In the genomic region with DNA sequence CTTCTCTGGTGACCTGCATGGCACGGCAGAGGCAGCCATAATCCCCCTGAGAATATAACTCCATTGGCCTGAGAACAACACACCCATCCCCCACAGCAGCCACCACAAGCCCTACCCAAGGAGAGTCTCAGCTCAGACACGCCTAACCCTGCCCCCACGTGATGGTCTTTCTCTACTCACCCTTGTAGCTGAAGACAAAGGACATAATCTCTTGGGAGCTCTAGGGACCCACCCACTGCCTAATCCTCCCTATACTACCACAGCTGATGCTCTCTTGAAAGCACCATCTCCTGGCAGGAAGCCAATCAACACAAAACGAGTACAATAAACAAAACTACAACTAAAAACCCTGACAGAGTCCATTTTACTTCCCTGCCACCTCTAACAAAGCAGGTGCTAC, we compare ENCODE assay signal across 24 cellular contexts. TPM values are rescaled to one million over a fixed set of nuclear protein-coding genes. Genes with fewer than 3 reads are reported as not detected.
DNase-seq lines count a peak whose midpoint lies in the region; FAIRE-seq lines count a peak whose summit lies in the region.
"Had no signal": no experiment of that assay in that cellular context is flagged by ENCODE, and none has a peak within 500 bp of the region (broad histone marks: within the 10 kb centered on the region; RNA-seq: fewer than 3 reads in every experiment).

No MANE protein-coding gene starts in this region.

- intact Hi-C loops in activated CD4-positive, alpha-beta memory T cell treated with anti-CD3 and anti-CD28 coated beads for 36 hours (cut with micrococcal nuclease): no loop called here

- POLR2A ChIA-PET in activated CD4-positive, alpha-beta memory T cell treated with anti-CD3 and anti-CD28 coated beads for 36 hours (lab: Charles Lee): no interaction called here

- peak; percentile 24 for DNase-seq in COR-L47 (lab: John Stamatoyannopoulos, UW)
- peak; percentile 91 to 96 for DNase-seq in HAP-1 (ENCODE audit: low spot score in 2 of 2)
- DNase-seq in NCI-H69 (lab: John Stamatoyannopoulos, UW): peak; percentile 77
- no peak for DNase-seq in urothelium cell line (ENCODE audit: low spot score)
- no peak for DNase-seq in NCI-H2029 (lab: John Stamatoyannopoulos, UW)
- DNase-seq in activated CD4-positive, alpha-beta memory T cell treated with anti-CD3 and anti-CD28 coated beads for 36 hours: no peak
- DNase-seq: activated CD4-positive, alpha-beta T cell treated with anti-CD3 and anti-CD28 coated beads for 48 hours; activated naive CD8-positive, alpha-beta T cell treated with anti-CD3 and anti-CD28 coated beads for 36 hours; Caco-2; effector memory CD4-positive, alpha-beta T cell; esophagus squamous epithelium; lower lobe of right lung; NCI-H2081; NK-92 treated with Interleukin-12 subunit alpha and Interleukin-12 subunit beta, amount 100 ng/mL, for 24 hours; occipital lobe; RPMI8226; trophoblast cell had no signal

- CTCF ChIA-PET in activated CD4-positive, alpha-beta memory T cell treated with anti-CD3 and anti-CD28 coated beads for 36 hours (lab: Charles Lee): no interaction called here

- H3K4me1 ChIP-seq in HAP-1: peaks cover 17% of the 10 kb centered on the region
- peaks cover 6% of the 10 kb centered on the region for H3K4me1 ChIP-seq in ectodermal cell (ENCODE audit: control insufficient read depth, insufficient read depth, low read length)
- H3K4me1 ChIP-seq: Caco-2, esophagus squamous epithelium, gastroesophageal sphincter, lower lobe of right lung, right atrium auricular region had no signal

- peak overlapping the region; percentile 76 for H3K27ac ChIP-seq in ectodermal cell (ENCODE audit: insufficient read depth, low read depth, low read length, poor library complexity, severe bottlenecking)
- H3K27ac ChIP-seq: esophagus squamous epithelium, gastroesophageal sphincter, lower lobe of right lung, right atrium auricular region had no signal

- 23 to 27% methylated on average over 4 of the region's 4 CpGs for WGBS in ectodermal cell, 2 experiments

- no peak for FAIRE-seq in urothelium cell line (lab: Jason Lieb, UNC)
- FAIRE-seq: keratinocyte had no signal

- peaks cover 12% of the 10 kb centered on the region for H3K27me3 Mint-ChIP-seq in activated CD4-positive, alpha-beta memory T cell treated with anti-CD3 and anti-CD28 coated beads for 36 hours

- H3K9me3 ChIP-seq in HAP-1 (no peaks in the 10 kb centered on the region), ectodermal cell (ENCODE audit: control insufficient read depth, low read length) (peaks cover 4% of the 10 kb centered on the region)
- H3K9me3 ChIP-seq: Caco-2, esophagus squamous epithelium, right atrium auricular region had no signal

- H3K4me3 ChIP-seq in HAP-1: peak overlapping the region; percentile 2; the same call in 1 of the 2 replicates
- H3K4me3 ChIP-seq in ectodermal cell (ENCODE audit: insufficient read depth, low read depth, low read length): no peak overlapping the region
- H3K4me3 ChIP-seq: esophagus squamous epithelium, gastroesophageal sphincter, lower lobe of right lung, right atrium auricular region had no signal

- no peak overlapping the region for H3K27ac Mint-ChIP-seq in activated CD4-positive, alpha-beta memory T cell treated with anti-CD3 and anti-CD28 coated beads for 36 hours
- H3K27ac Mint-ChIP-seq: activated naive CD8-positive, alpha-beta T cell treated with anti-CD3 and anti-CD28 coated beads for 36 hours; activated T-helper 17 cell treated with anti-CD3 and anti-CD28 coated beads, Interleukin-2, amount 50 U/mL, for 72 hours; IgD-negative memory B cell had no signal

- in situ Hi-C loops in HAP-1 (cut with MboI; ENCODE audit: low sequenced_read_pairs): loop anchor here (25.0 kb wide), 1 partner anchor 804 kb away; no protein-coding TSS in a partner anchor

- H3K36me3 ChIP-seq in HAP-1 (replicated peaks) (no peaks in the 10 kb centered on the region), ectodermal cell (ENCODE audit: control insufficient read depth, insufficient read depth, low read length) (no peaks in the 10 kb centered on the region)
- H3K36me3 ChIP-seq: esophagus squamous epithelium, gastroesophageal sphincter, lower lobe of right lung, right atrium auricular region had no signal

- no peaks in the 10 kb centered on the region; the same call in 1 of the 2 replicates for H3K27me3 ChIP-seq in HAP-1 (ENCODE audit: low read depth)
- no peaks in the 10 kb centered on the region for H3K27me3 ChIP-seq in ectodermal cell (ENCODE audit: control insufficient read depth, insufficient read depth, low read length, poor library complexity, severe bottlenecking)
- H3K27me3 ChIP-seq: esophagus squamous epithelium, gastroesophageal sphincter, right atrium auricular region had no signal

- H3K9me3 Mint-ChIP-seq in activated CD4-positive, alpha-beta memory T cell treated with anti-CD3 and anti-CD28 coated beads for 36 hours: no peaks in the 10 kb centered on the region
- H3K9me3 Mint-ChIP-seq: activated T-helper 17 cell treated with anti-CD3 and anti-CD28 coated beads, Interleukin-2, amount 50 U/mL, for 72 hours had no signal

- H3K4me1 Mint-ChIP-seq in activated CD4-positive, alpha-beta memory T cell treated with anti-CD3 and anti-CD28 coated beads for 36 hours (ENCODE audit: low read depth): no peaks in the 10 kb centered on the region
- H3K4me1 Mint-ChIP-seq: activated naive CD8-positive, alpha-beta T cell treated with anti-CD3 and anti-CD28 coated beads for 36 hours; activated T-helper 17 cell treated with anti-CD3 and anti-CD28 coated beads, Interleukin-2, amount 50 U/mL, for 72 hours; IgD-negative memory B cell had no signal

- no peak overlapping the region for H3K4me3 Mint-ChIP-seq in activated CD4-positive, alpha-beta memory T cell treated with anti-CD3 and anti-CD28 coated beads for 36 hours
- H3K4me3 Mint-ChIP-seq: activated naive CD8-positive, alpha-beta T cell treated with anti-CD3 and anti-CD28 coated beads for 36 hours; activated T-helper 17 cell treated with anti-CD3 and anti-CD28 coated beads, Interleukin-2, amount 50 U/mL, for 72 hours; IgD-negative memory B cell had no signal

- H3K36me3 Mint-ChIP-seq in activated CD4-positive, alpha-beta memory T cell treated with anti-CD3 and anti-CD28 coated beads for 36 hours: peaks cover 2% of the 10 kb centered on the region
- H3K36me3 Mint-ChIP-seq: activated naive CD8-positive, alpha-beta T cell treated with anti-CD3 and anti-CD28 coated beads for 36 hours; IgD-negative memory B cell had no signal

RNA-seq across cellular contexts. Expression of a gene that starts 30.7 kb away (rescaled TPM):
- 3.6 TPM for polyA plus RNA-seq in ectodermal cell (2013, experiment 1 of 4)
- 8.6 TPM for polyA plus RNA-seq in ectodermal cell (2013, experiment 2 of 4)
- polyA plus RNA-seq in ectodermal cell (2013, experiment 3 of 4): 3.7 TPM
- 5.6 TPM for polyA plus RNA-seq in ectodermal cell (2013, experiment 4 of 4)
- total RNA-seq in activated CD4-positive, alpha-beta memory T cell treated with anti-CD3 and anti-CD28 coated beads for 36 hours: not detected
- total RNA-seq: activated naive CD8-positive, alpha-beta T cell treated with anti-CD3 and anti-CD28 coated beads for 36 hours; activated T-helper 17 cell treated with anti-CD3 and anti-CD28 coated beads, Interleukin-2, amount 50 U/mL, for 72 hours; Caco-2; cerebellum; occipital lobe; right atrium auricular region had no signal
- polyA plus RNA-seq: IgD-negative memory B cell had no signal

Comparison
In these comparisons a context has a peak if more than half of its experiments do, and no peak if none do; other contexts are left out.
1. DNase-seq: peak in COR-L47 (single experiment), HAP-1 (2 of 2) and NCI-H69 (single experiment); none in urothelium cell line (single experiment), NCI-H2029 (single experiment) and activated CD4-positive, alpha-beta memory T cell treated with anti-CD3 and anti-CD28 coated beads for 36 hours (single experiment).